Comparison of ENCODE assay signal across 9 cellular contexts in the genomic region with DNA sequence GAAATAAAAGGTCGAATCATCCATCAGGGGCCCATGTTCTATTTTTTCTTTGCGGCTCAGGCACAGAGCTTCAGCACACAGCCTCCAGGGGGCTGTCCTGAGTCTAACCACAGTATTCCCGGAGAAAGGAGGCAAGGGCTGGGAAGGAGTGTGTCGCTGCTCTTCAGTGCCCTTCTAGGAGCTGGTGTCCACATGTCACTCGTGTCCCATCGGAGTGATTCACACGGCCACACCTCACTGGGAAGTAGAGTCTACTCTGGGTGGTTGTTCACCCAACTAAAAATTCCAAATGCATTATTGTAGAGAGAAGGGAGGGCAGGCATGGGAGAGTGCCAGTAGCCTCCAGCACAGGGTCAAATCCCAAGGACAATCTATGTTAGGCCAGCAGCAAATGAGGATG.
DNase-seq lines count a peak whose midpoint lies in the region; ATAC-seq, FAIRE-seq and TF ChIP-seq lines count a peak whose summit lies in the region.
"Had no signal": no experiment of that assay in that cellular context is flagged by ENCODE, and none has a peak within 500 bp of the region (broad histone marks: within the 10 kb centered on the region; RNA-seq: fewer than 3 reads in every experiment).

No MANE protein-coding gene starts in this region.

- SMC1A ChIA-PET in GM12878 (lab: Charles Lee; ENCODE audit: uncharacterized antibody, unreplicated experiment), result no interaction called here

- no TSS peak for BruUV-seq in GM12878 (replicated peaks; lab: Mats Ljungman, UMichigan)

- 26% methylated on average over 7 of the region's 7 CpGs for WGBS in GM12878 (ENCODE audit: insufficient coverage, insufficient replicate concordance, low lambda C conversion rate, missing lambda C conversion rate)

- no peaks in the 10 kb centered on the region for H3K9me3 ChIP-seq in GM12878 (replicated peaks; ENCODE audit: control insufficient read depth, insufficient read depth, low read length)

- FAIRE-seq in D721Med (lab: Jason Lieb, UNC), result no peak
- FAIRE-seq in GM12878 (lab: Jason Lieb, UNC), result no peak

- RAD21 ChIA-PET in GM12878 (lab: Charles Lee; ENCODE audit: unreplicated experiment), result interaction anchor here (0.9 kb wide), 1 partner anchor 364 kb away, joined by 3 read pairs; no protein-coding TSS in a partner anchor

- intact Hi-C loops in GM12878 (cut with micrococcal nuclease; ENCODE audit: unreplicated experiment), result loop anchor here (5.0 to 10.0 kb wide), 2 partner anchors 108 to 176 kb away; no protein-coding TSS in a partner anchor

- no peak overlapping the region for H2AFZ ChIP-seq in GM12878 (ENCODE audit: control insufficient read depth, low read depth, low read length)

- no peak overlapping the region for H3K9ac ChIP-seq in GM12878 (ENCODE audit: control insufficient read depth, insufficient read depth, low read length)

- ATAC-seq in GM12878 (no peak), GM19035 (IDR thresholded peaks at IDR 0.05; ENCODE audit: unreplicated experiment) (no peak), GM18873 (IDR thresholded peaks at IDR 0.05; ENCODE audit: low FRiP score, unreplicated experiment) (no peak)

- POLR2A ChIA-PET in GM12878 (lab: Charles Lee), result no interaction called here

- no peak overlapping the region for H3K4me3 ChIP-seq in GM12878

- TF ChIP-seq EP300 in GM12878 (IDR thresholded peaks at IDR 0.05; ENCODE audit: borderline replicate concordance in 1 of 2, control insufficient read depth in 1 of 2, low read depth in 2 of 2, low read length in 2 of 2), result no peak

- H3K36me3 ChIP-seq in GM12878 (ENCODE audit: control insufficient read depth in 2 of 2, insufficient read depth in 2 of 2, low read length in 1 of 2), result no peaks in the 10 kb centered on the region

- DNase-seq in D721Med (ENCODE audit: insufficient read length, low spot score) (no peak), HT1080 (ENCODE audit: low read depth) (peak; percentile 53), GM12878 (ENCODE audit: low read depth, low spot score) (no peak), medulla oblongata (ENCODE audit: extremely low spot score) (peak; percentile 28), T1000 (lab: John Stamatoyannopoulos, UW) (no peak), NCI-H2029 treated with DMSO at 0.1 percent for 48 hours (lab: John Stamatoyannopoulos, UW) (no peak)
- DNase-seq: activated effector memory CD4-positive, alpha-beta T cell treated with Interleukin-2 at 50 U/mL for 16 hours had no signal

- no peak overlapping the region for H3K4me2 ChIP-seq in GM12878 (ENCODE audit: control insufficient read depth, insufficient read depth)

- no peak overlapping the region for H3K27ac ChIP-seq in GM12878 (ENCODE audit: control insufficient read depth, insufficient read depth)

- CTCF ChIA-PET in GM12878 (lab: Yijun Ruan, JAX), result no interaction called here

- H3K27me3 ChIP-seq in GM12878 (replicated peaks in 1 of 2; ENCODE audit: control insufficient read depth in 2 of 2, insufficient read depth in 2 of 2, low read length in 1 of 2), result peaks cover 0 to 6% of the 10 kb centered on the region in 2 experiments; a peak in 3 of 4 replicates

- no peaks in the 10 kb centered on the region for H4K20me1 ChIP-seq in GM12878 (ENCODE audit: control insufficient read depth, insufficient read depth)

- TF ChIP-seq RAD21 in GM12878 (IDR thresholded peaks at IDR 0.05; ENCODE audit: insufficient read depth, low read depth, low read length), result no peak

- in situ Hi-C loops in GM12878 (cut with MboI), result loop anchor here (5.0 kb wide), 1 partner anchor 478 kb away; no protein-coding TSS in a partner anchor

- no peak for TF ChIP-seq POLR2A in GM12878 (IDR thresholded peaks at IDR 0.05; ENCODE audit: low read depth, low read length)

- H3K79me2 ChIP-seq in GM12878 (ENCODE audit: control insufficient read depth, insufficient read depth, low read length), result no peaks in the 10 kb centered on the region

- H3K4me1 ChIP-seq in GM12878 (ENCODE audit: control insufficient read depth, insufficient read depth, low read length), result peaks cover 3% of the 10 kb centered on the region; the same call in 1 of the 2 replicates

- peak; percentile 51 for TF ChIP-seq CTCF in D721Med (IDR thresholded peaks at IDR 0.05; ENCODE audit: insufficient read depth, missing control alignments)
- TF ChIP-seq CTCF in GM12878 (IDR thresholded peaks at IDR 0.05 in 2 of 3, conservative IDR thresholded peaks at IDR 0.05 in 1 of 3; ENCODE audit: control insufficient read depth in 2 of 3, extremely low read depth in 1 of 3, insufficient read depth in 1 of 3, low read depth in 3 of 3, low read length in 3 of 3), result peak; percentile 10 to 37 (median 17); a peak in 2 of 6 replicates

TF ChIP-seq in GM12878, 131 proteins besides CTCF, POLR2A, EP300 and RAD21:
- no peak for TF ChIP-seq POLR2AphosphoS2 (IDR thresholded peaks at IDR 0.05; ENCODE audit: low read depth, low read length)
- no peak for TF ChIP-seq WRNIP1 (IDR thresholded peaks at IDR 0.05; ENCODE audit: borderline replicate concordance, low read depth, low read length)
- TF ChIP-seq BCL11A (IDR thresholded peaks at IDR 0.05; ENCODE audit: low read depth, low read length), result no peak
- no peak for TF ChIP-seq NR2C1 (IDR thresholded peaks at IDR 0.05)
- no peak for TF ChIP-seq NR2C2 (IDR thresholded peaks at IDR 0.05; ENCODE audit: borderline replicate concordance, control insufficient read depth, insufficient read length, low read depth)
- no peak for TF ChIP-seq RAD51 (IDR thresholded peaks at IDR 0.05)
- no peak for TF ChIP-seq HDAC2 (IDR thresholded peaks at IDR 0.05)
- no peak for TF ChIP-seq SKIL (IDR thresholded peaks at IDR 0.05; ENCODE audit: low read depth, poor library complexity, severe bottlenecking)
- no peak for TF ChIP-seq CREM (IDR thresholded peaks at IDR 0.05; ENCODE audit: low read depth)
- TF ChIP-seq RBBP5 (conservative IDR thresholded peaks at IDR 0.05), result no peak
- no peak for TF ChIP-seq MAX (IDR thresholded peaks at IDR 0.05; ENCODE audit: low read depth, low read length)
- TF ChIP-seq NFIC (IDR thresholded peaks at IDR 0.05; ENCODE audit: low read depth, low read length), result no peak
- TF ChIP-seq IRF3 (IDR thresholded peaks at IDR 0.05), result no peak
- no peak for TF ChIP-seq GABPA (IDR thresholded peaks at IDR 0.05; ENCODE audit: low read depth)
- TF ChIP-seq BMI1 (IDR thresholded peaks at IDR 0.05; ENCODE audit: borderline replicate concordance), result no peak
- no peak for TF ChIP-seq RELA (IDR thresholded peaks at IDR 0.05; ENCODE audit: borderline replicate concordance, partially characterized antibody)
- TF ChIP-seq STAT1 (conservative IDR thresholded peaks at IDR 0.05), result no peak
- TF ChIP-seq MYC (IDR thresholded peaks at IDR 0.05; ENCODE audit: insufficient read depth, insufficient read length, insufficient replicate concordance, low read length, severe bottlenecking), result no peak
- TF ChIP-seq CHD2 (IDR thresholded peaks at IDR 0.05; ENCODE audit: borderline replicate concordance, low read depth, low read length), result no peak
TF ChIP-seq in GM12878: peak in this region for 0.

Comparison
In these comparisons a context has a peak if more than half of its experiments do, and no peak if none do; other contexts are left out.
1. DNase-seq: peak in HT1080 (single experiment) and medulla oblongata (single experiment); none in D721Med (single experiment), GM12878 (single experiment), T1000 (single experiment) and NCI-H2029 treated with DMSO at 0.1 percent for 48 hours (single experiment).